10 cellular contexts compared by ENCODE assay signal in genomic region chr10:33277135-33277536, GRCh38. TPM values are rescaled to one million over a fixed set of nuclear protein-coding genes. Genes with fewer than 3 reads are reported as not detected.
DNase-seq lines count a peak whose midpoint lies in the region; ATAC-seq and TF ChIP-seq lines count a peak whose summit lies in the region.
"Had no signal": no experiment of that assay in that cellular context is flagged by ENCODE, and none has a peak within 500 bp of the region (broad histone marks: within the 10 kb centered on the region; RNA-seq: fewer than 3 reads in every experiment).

No MANE protein-coding gene starts in this region.

- H3K4me3 ChIP-seq in retinal pigment epithelial cell (ENCODE audit: low read length): no peak overlapping the region

- DNase-seq in EL (peak; percentile 82), SK-N-DZ (ENCODE audit: low spot score) (peak; percentile 53), cardiac septum (ENCODE audit: low spot score) (peak; percentile 88), retinal pigment epithelial cell (ENCODE audit: low read depth) (peak; percentile 29), GM10266 (ENCODE audit: extremely low spot score) (no peak)
- no peak for DNase-seq in stimulated activated CD4-positive, alpha-beta T cell treated with anti-CD3 and anti-CD28 coated beads, Interleukin-4, amount 100 ng/mL, for 1 hour
- DNase-seq: central memory CD4-positive, alpha-beta T cell; NCI-H2081 had no signal

- ATAC-seq in GM21737 (IDR thresholded peaks at IDR 0.05; ENCODE audit: unreplicated experiment): no peak
- no peak for ATAC-seq in HG03280 (IDR thresholded peaks at IDR 0.05; ENCODE audit: unreplicated experiment)

- intact Hi-C loops in cardiac septum (cut with DNase I): no loop called here

- TF ChIP-seq CTCF in retinal pigment epithelial cell (conservative IDR thresholded peaks at IDR 0.05; ENCODE audit: low read depth, low read length) (no peak), GM10266 (IDR thresholded peaks at IDR 0.05; ENCODE audit: control insufficient read depth, insufficient read depth, low read depth, missing control alignments) (no peak)

RNA-seq across cellular contexts. Expression of gene NRP1, which starts 57.3 kb away (rescaled TPM):
- 32.4 and 36.6 TPM in 2 replicates for polyA plus RNA-seq in SK-N-DZ (2014; cell fraction: cytosol; rRNA removed)
- 28.2 and 32.6 TPM in 2 replicates for polyA plus RNA-seq in SK-N-DZ (2014; cell fraction: nucleus; rRNA removed)
- total RNA-seq in cardiac septum: 138 TPM

Comparison
In these comparisons a context has a peak if more than half of its experiments do, and no peak if none do; other contexts are left out.
1. DNase-seq: peak in EL (single experiment), SK-N-DZ (single experiment), cardiac septum (single experiment) and retinal pigment epithelial cell (single experiment); none in GM10266 (single experiment) and stimulated activated CD4-positive, alpha-beta T cell treated with anti-CD3 and anti-CD28 coated beads, Interleukin-4, amount 100 ng/mL, for 1 hour (single experiment).